In the genomic region with DNA sequence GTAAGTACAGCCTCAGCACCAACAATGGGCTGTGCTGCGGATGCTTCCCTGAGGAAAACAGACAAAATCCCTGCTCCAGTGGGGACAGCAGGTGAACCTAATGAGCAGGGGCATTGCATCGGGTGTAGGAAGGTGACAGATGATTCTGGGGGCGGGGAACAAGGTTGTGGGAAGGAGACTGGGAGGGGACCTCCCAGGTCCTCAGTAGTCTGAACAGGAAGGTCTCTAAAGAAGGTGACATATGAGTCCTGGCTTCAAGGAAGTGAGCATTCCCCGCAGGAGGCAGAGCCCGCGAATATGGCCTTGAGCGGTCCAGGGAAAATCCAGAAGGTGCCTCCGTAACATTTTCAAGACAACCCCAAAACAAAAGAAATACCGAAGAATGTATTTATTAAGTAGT, we compare ENCODE assay signal across 20 cellular contexts. TPM values are rescaled to one million over a fixed set of nuclear protein-coding genes. Genes with fewer than 3 reads are reported as not detected.
A peak's percentile ranks its signal among the peaks of the same experiment; 100 is the strongest.
DNase-seq lines count a peak whose midpoint lies in the region; ATAC-seq and TF ChIP-seq lines count a peak whose summit lies in the region.
"Had no signal": no experiment of that assay in that cellular context is flagged by ENCODE, and none has a peak within 500 bp of the region (broad histone marks: within the 10 kb centered on the region; RNA-seq: fewer than 3 reads in every experiment).

No MANE protein-coding gene starts in this region.

- peaks cover 2% of the 10 kb centered on the region for H3K9me3 Mint-ChIP-seq in activated CD8-positive, alpha-beta memory T cell treated with anti-CD3 and anti-CD28 coated beads, Interleukin-2, amount 10 ng/mL, durations not matched to agents 7 days and 5 days (ENCODE audit: low read depth)
- no peaks in the 10 kb centered on the region for H3K9me3 Mint-ChIP-seq in WTC11

- H3K27ac Mint-ChIP-seq in activated CD8-positive, alpha-beta memory T cell treated with anti-CD3 and anti-CD28 coated beads, Interleukin-2, amount 10 ng/mL, durations not matched to agents 7 days and 5 days, result no peak overlapping the region
- no peak overlapping the region for H3K27ac Mint-ChIP-seq in WTC11
- H3K27ac Mint-ChIP-seq: CD4-positive, CD25-positive, alpha-beta regulatory T cell had no signal

- no peak for ATAC-seq in activated CD8-positive, alpha-beta memory T cell treated with anti-CD3 and anti-CD28 coated beads, Interleukin-2, amount 10 ng/mL, durations not matched to agents 7 days and 5 days
- peak; percentile 52; the same call in 1 of the 2 replicates for ATAC-seq in WTC11
- no peak for ATAC-seq in GM21528 (IDR thresholded peaks at IDR 0.05; ENCODE audit: low FRiP score, unreplicated experiment)

- POLR2A ChIA-PET in WTC11 (lab: Charles Lee), result interaction anchor here (0.6 to 1.4 kb wide), 2 partner anchors 12 to 723 kb away, joined by 4 to 5 read pairs; no protein-coding TSS in a partner anchor

- peak; percentile 25 for DNase-seq in activated CD8-positive, alpha-beta memory T cell treated with anti-CD3 and anti-CD28 coated beads, Interleukin-2, amount 10 ng/mL, durations not matched to agents 7 days and 5 days
- no peak for DNase-seq in activated CD8-positive, alpha-beta memory T cell treated with anti-CD3 and anti-CD28 coated beads for 24 hours
- DNase-seq in WTC11 (ENCODE audit: low spot score) (no peak), islet precursor cell (peak; percentile 45), ureter (ENCODE audit: low spot score) (peak; percentile 14), iPS-NIHi11 (ENCODE audit: low spot score) (no peak), GF-D8 (lab: John Stamatoyannopoulos, UW) (no peak)
- DNase-seq: CD4-positive, CD25-positive, alpha-beta regulatory T cell; Karpas-422; NCI-H1105; NCI-H1436 treated with DMSO at 0.1 percent for 48 hours; NCI-H187 treated with DMSO at 0.1 percent for 48 hours; NCI-H226; NCI-H510A; NCI-H69; Right ventricle myocardium superior; RPMI8226 had no signal

- peaks cover 7% of the 10 kb centered on the region for H3K4me1 Mint-ChIP-seq in activated CD8-positive, alpha-beta memory T cell treated with anti-CD3 and anti-CD28 coated beads, Interleukin-2, amount 10 ng/mL, durations not matched to agents 7 days and 5 days
- H3K4me1 Mint-ChIP-seq in WTC11, result peaks cover 8% of the 10 kb centered on the region

- peaks cover 82% of the 10 kb centered on the region for H3K27me3 Mint-ChIP-seq in activated CD8-positive, alpha-beta memory T cell treated with anti-CD3 and anti-CD28 coated beads, Interleukin-2, amount 10 ng/mL, durations not matched to agents 7 days and 5 days
- peaks cover 99% of the 10 kb centered on the region for H3K27me3 Mint-ChIP-seq in WTC11 (ENCODE audit: low read depth)

- H3K36me3 Mint-ChIP-seq in activated CD8-positive, alpha-beta memory T cell treated with anti-CD3 and anti-CD28 coated beads, Interleukin-2, amount 10 ng/mL, durations not matched to agents 7 days and 5 days, result peaks cover 2% of the 10 kb centered on the region
- no peaks in the 10 kb centered on the region for H3K36me3 Mint-ChIP-seq in WTC11

- H3K4me3 Mint-ChIP-seq in activated CD8-positive, alpha-beta memory T cell treated with anti-CD3 and anti-CD28 coated beads, Interleukin-2, amount 10 ng/mL, durations not matched to agents 7 days and 5 days, result no peak overlapping the region
- H3K4me3 Mint-ChIP-seq in WTC11, result no peak overlapping the region
- H3K4me3 Mint-ChIP-seq: CD4-positive, CD25-positive, alpha-beta regulatory T cell had no signal

- CTCF ChIA-PET in activated CD8-positive, alpha-beta memory T cell treated with anti-CD3 and anti-CD28 coated beads, Interleukin-2, amount 10 ng/mL, durations not matched to agents 7 days and 5 days (lab: Charles Lee), result no interaction called here
- CTCF ChIA-PET in WTC11 (lab: Charles Lee), result interaction anchor here (0.9 to 1.7 kb wide), 2 partner anchors 24 to 142 kb away, joined by 3 to 6 read pairs; no protein-coding TSS in a partner anchor

- TF ChIP-seq CTCF in WTC11 (IDR thresholded peaks at IDR 0.05), result no peak

TF ChIP-seq in WTC11, 78 proteins besides CTCF, POLR2A, EP300 and RAD21 (continues in another document):
- TF ChIP-seq, protein P1, sequence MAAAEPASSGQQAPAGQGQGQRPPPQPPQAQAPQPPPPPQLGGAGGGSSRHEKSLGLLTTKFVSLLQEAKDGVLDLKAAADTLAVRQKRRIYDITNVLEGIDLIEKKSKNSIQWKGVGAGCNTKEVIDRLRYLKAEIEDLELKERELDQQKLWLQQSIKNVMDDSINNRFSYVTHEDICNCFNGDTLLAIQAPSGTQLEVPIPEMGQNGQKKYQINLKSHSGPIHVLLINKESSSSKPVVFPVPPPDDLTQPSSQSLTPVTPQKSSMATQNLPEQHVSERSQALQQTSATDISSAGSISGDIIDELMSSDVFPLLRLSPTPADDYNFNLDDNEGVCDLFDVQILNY (CRISPR knock-in tag; IDR thresholded peaks at IDR 0.05), result no peak
- TF ChIP-seq RORB (CRISPR knock-in tag; IDR thresholded peaks at IDR 0.05), result no peak
- no peak for TF ChIP-seq TP53 (CRISPR knock-in tag; IDR thresholded peaks at IDR 0.05)
- no peak for TF ChIP-seq RELA (CRISPR knock-in tag; IDR thresholded peaks at IDR 0.05; ENCODE audit: borderline replicate concordance)
- TF ChIP-seq, protein P2, sequence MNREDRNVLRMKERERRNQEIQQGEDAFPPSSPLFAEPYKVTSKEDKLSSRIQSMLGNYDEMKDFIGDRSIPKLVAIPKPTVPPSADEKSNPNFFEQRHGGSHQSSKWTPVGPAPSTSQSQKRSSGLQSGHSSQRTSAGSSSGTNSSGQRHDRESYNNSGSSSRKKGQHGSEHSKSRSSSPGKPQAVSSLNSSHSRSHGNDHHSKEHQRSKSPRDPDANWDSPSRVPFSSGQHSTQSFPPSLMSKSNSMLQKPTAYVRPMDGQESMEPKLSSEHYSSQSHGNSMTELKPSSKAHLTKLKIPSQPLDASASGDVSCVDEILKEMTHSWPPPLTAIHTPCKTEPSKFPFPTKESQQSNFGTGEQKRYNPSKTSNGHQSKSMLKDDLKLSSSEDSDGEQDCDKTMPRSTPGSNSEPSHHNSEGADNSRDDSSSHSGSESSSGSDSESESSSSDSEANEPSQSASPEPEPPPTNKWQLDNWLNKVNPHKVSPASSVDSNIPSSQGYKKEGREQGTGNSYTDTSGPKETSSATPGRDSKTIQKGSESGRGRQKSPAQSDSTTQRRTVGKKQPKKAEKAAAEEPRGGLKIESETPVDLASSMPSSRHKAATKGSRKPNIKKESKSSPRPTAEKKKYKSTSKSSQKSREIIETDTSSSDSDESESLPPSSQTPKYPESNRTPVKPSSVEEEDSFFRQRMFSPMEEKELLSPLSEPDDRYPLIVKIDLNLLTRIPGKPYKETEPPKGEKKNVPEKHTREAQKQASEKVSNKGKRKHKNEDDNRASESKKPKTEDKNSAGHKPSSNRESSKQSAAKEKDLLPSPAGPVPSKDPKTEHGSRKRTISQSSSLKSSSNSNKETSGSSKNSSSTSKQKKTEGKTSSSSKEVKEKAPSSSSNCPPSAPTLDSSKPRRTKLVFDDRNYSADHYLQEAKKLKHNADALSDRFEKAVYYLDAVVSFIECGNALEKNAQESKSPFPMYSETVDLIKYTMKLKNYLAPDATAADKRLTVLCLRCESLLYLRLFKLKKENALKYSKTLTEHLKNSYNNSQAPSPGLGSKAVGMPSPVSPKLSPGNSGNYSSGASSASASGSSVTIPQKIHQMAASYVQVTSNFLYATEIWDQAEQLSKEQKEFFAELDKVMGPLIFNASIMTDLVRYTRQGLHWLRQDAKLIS (CRISPR knock-in tag; IDR thresholded peaks at IDR 0.05; ENCODE audit: borderline replicate concordance), result no peak
- no peak for TF ChIP-seq SMAD3 (CRISPR knock-in tag; IDR thresholded peaks at IDR 0.05; ENCODE audit: borderline replicate concordance)
- no peak for TF ChIP-seq HMGA2 (CRISPR knock-in tag; IDR thresholded peaks at IDR 0.05)
- TF ChIP-seq NR1H2 (CRISPR knock-in tag; IDR thresholded peaks at IDR 0.05), result no peak
- TF ChIP-seq ZNF263 (CRISPR knock-in tag; IDR thresholded peaks at IDR 0.05; ENCODE audit: low read depth), result no peak
- TF ChIP-seq, protein P3, sequence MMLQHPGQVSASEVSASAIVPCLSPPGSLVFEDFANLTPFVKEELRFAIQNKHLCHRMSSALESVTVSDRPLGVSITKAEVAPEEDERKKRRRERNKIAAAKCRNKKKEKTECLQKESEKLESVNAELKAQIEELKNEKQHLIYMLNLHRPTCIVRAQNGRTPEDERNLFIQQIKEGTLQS (CRISPR knock-in tag; conservative IDR thresholded peaks at IDR 0.05), result no peak
- TF ChIP-seq SP1 (CRISPR knock-in tag; conservative IDR thresholded peaks at IDR 0.05), result no peak
- no peak for TF ChIP-seq NFE2L1 (CRISPR knock-in tag; IDR thresholded peaks at IDR 0.05)
- TF ChIP-seq, protein P4, sequence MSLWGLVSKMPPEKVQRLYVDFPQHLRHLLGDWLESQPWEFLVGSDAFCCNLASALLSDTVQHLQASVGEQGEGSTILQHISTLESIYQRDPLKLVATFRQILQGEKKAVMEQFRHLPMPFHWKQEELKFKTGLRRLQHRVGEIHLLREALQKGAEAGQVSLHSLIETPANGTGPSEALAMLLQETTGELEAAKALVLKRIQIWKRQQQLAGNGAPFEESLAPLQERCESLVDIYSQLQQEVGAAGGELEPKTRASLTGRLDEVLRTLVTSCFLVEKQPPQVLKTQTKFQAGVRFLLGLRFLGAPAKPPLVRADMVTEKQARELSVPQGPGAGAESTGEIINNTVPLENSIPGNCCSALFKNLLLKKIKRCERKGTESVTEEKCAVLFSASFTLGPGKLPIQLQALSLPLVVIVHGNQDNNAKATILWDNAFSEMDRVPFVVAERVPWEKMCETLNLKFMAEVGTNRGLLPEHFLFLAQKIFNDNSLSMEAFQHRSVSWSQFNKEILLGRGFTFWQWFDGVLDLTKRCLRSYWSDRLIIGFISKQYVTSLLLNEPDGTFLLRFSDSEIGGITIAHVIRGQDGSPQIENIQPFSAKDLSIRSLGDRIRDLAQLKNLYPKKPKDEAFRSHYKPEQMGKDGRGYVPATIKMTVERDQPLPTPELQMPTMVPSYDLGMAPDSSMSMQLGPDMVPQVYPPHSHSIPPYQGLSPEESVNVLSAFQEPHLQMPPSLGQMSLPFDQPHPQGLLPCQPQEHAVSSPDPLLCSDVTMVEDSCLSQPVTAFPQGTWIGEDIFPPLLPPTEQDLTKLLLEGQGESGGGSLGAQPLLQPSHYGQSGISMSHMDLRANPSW (CRISPR knock-in tag; conservative IDR thresholded peaks at IDR 0.05; ENCODE audit: low read depth), result no peak

RNA-seq across cellular contexts. Expression of a gene that starts 19.4 kb away (rescaled TPM):
- 1 to 10 TPM in 1 of 2 experiments, under 1 TPM in 1; 0.82 to 1.2 TPM for total RNA-seq in activated CD8-positive, alpha-beta memory T cell treated with anti-CD3 and anti-CD28 coated beads, Interleukin-2, amount 10 ng/mL, durations not matched to agents 7 days and 5 days
- 0.64 to 0.81 TPM (median 0.64 TPM) in 3 replicates for total RNA-seq in WTC11 (2021)
- total RNA-seq in ureter, result 2.5 TPM

RNA-seq across cellular contexts. Expression of a gene that starts 41.3 kb away (rescaled TPM):
- under 1 TPM; 0.80 to 0.99 TPM for total RNA-seq in activated CD8-positive, alpha-beta memory T cell treated with anti-CD3 and anti-CD28 coated beads, Interleukin-2, amount 10 ng/mL, durations not matched to agents 7 days and 5 days
- total RNA-seq in WTC11 (2021) (0.13 to 0.23 TPM in 2 of 3 replicates, not detected in the other), ureter (3.0 TPM)

RNA-seq across cellular contexts. Expression of a gene that starts 42.2 kb away (rescaled TPM):
- not detected for total RNA-seq in activated CD8-positive, alpha-beta memory T cell treated with anti-CD3 and anti-CD28 coated beads, Interleukin-2, amount 10 ng/mL, durations not matched to agents 7 days and 5 days
- total RNA-seq in WTC11 (2021), result not detected in 3 replicates
- total RNA-seq in ureter, result not detected
- total RNA-seq: A172; CD4-positive, CD25-positive, alpha-beta regulatory T cell; Right ventricle myocardium superior; SJSA1 had no signal

Comparison
In these comparisons a context has a peak if more than half of its experiments do, and no peak if none do; other contexts are left out.
1. DNase-seq: peak in activated CD8-positive, alpha-beta memory T cell treated with anti-CD3 and anti-CD28 coated beads, Interleukin-2, amount 10 ng/mL, durations not matched to agents 7 days and 5 days (single experiment), islet precursor cell (single experiment) and ureter (single experiment); none in activated CD8-positive, alpha-beta memory T cell treated with anti-CD3 and anti-CD28 coated beads for 24 hours (single experiment), WTC11 (single experiment), iPS-NIHi11 (single experiment) and GF-D8 (single experiment).